ENCODE assay signal across 8 cellular contexts in the genomic region with DNA sequence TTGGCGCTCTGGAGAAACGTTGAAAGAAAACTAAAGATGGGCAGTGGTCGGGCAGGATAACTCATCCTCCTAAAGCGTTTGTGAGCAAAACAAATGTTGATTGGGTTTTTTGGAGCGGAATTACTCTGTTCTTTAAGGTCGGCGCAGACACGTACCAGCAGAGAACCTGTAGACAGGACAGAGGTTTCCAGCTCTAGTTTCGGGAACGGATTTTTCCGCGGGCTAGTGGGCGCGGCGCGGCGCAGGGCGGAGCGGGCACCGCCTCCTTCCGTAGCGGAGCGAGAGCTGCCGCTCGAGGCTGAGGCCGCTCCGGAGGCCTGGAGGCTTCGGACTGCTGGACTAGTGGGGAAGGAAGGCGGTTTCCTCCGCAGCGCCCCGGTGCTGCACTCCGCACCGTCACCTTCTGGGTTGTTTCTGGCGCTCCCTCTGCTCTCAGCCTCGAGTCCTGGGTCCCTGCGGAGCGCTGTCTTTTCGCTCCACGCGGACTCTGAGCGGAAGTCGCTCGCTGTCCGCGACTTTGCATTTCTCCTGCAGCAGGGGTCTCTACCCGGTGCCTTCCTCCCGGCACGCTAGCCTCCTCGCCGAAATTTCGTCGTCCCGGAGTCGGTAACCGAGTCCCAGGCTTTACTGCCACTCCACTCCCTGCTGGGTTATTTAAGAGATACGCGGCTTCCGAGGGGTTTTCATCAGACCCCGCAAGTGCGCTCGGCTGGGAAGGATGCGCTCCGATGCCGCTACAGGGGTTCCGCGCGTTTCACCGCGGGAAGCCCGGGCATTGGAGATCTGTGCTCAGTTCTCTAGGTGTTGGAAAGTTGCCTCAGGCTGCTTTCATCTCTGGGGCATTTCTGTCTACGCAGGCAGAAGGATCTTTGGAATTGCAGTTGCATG. TPM values are rescaled to one million over a fixed set of nuclear protein-coding genes. Genes with fewer than 3 reads are reported as not detected.
DNase-seq lines count a peak whose midpoint lies in the region; TF ChIP-seq lines count a peak whose summit lies in the region.

No MANE protein-coding gene starts in this region.

- H3K27ac Mint-ChIP-seq in brain, result no peak overlapping the region
- no peak overlapping the region for H3K27ac Mint-ChIP-seq in mesothelial cell of epicardium

- no peak for TF ChIP-seq POLR2A in thyroid gland (IDR thresholded peaks at IDR 0.05)

- H3K79me2 ChIP-seq in ACC112 (ENCODE audit: control insufficient read depth, insufficient read depth, low read length, unreplicated experiment), result no peaks in the 10 kb centered on the region

- no peak overlapping the region for H2AFZ ChIP-seq in ACC112 (ENCODE audit: low read length, unreplicated experiment)

- H3K4me3 Mint-ChIP-seq in brain (peak overlapping the region; percentile 58 to 79 (median 73)), mesothelial cell of epicardium (peak overlapping the region; percentile 20)

- H3K4me1 Mint-ChIP-seq in brain (peaks cover 24% of the 10 kb centered on the region), mesothelial cell of epicardium (peaks cover 13% of the 10 kb centered on the region)

- H3K27ac ChIP-seq in ACC112 (ENCODE audit: low read depth, low read length), result no peak overlapping the region
- H3K27ac ChIP-seq in thyroid gland, result no peak overlapping the region

- H3K36me3 ChIP-seq in ACC112 (ENCODE audit: insufficient read depth, low read length) (no peaks in the 10 kb centered on the region), thyroid gland (no peaks in the 10 kb centered on the region)

- H3K36me3 Mint-ChIP-seq in brain, result no peaks in the 10 kb centered on the region
- H3K36me3 Mint-ChIP-seq in mesothelial cell of epicardium, result no peaks in the 10 kb centered on the region

- 9 to 10% methylated on average over 17 to 52 of the region's 72 CpGs for WGBS in thyroid gland, 2 donors

- H3K27me3 Mint-ChIP-seq in brain (no peaks in the 10 kb centered on the region), mesothelial cell of epicardium (ENCODE audit: low read depth) (no peaks in the 10 kb centered on the region)

- H3K4me1 ChIP-seq in ACC112 (ENCODE audit: control insufficient read depth, insufficient read depth, low read length, unreplicated experiment), result no peaks in the 10 kb centered on the region
- peaks cover 0 to 13% of the 10 kb centered on the region in 2 donors for H3K4me1 ChIP-seq in thyroid gland

- no peaks in the 10 kb centered on the region for H3K9me3 ChIP-seq in thyroid gland

- intact Hi-C loops in thyroid gland (cut with DNase I), result no loop called here

- peaks cover 100% of the 10 kb centered on the region for H3K27me3 ChIP-seq in ACC112 (ENCODE audit: insufficient read depth, low read length)
- peaks cover 53% of the 10 kb centered on the region for H3K27me3 ChIP-seq in thyroid gland

- H3K9me3 Mint-ChIP-seq in brain, result peaks cover 0 to 6% (median 2%) of the 10 kb centered on the region in 5 experiments
- H3K9me3 Mint-ChIP-seq in mesothelial cell of epicardium, result no peaks in the 10 kb centered on the region

- DNase-seq in HT-29 (ENCODE audit: low spot score), result peak; percentile 8
- peak in 1 of 2 experiments; percentile 58 for DNase-seq in mesothelial cell of epicardium (ENCODE audit: low spot score in 2 of 2, unreplicated experiment in 2 of 2)
- no peak for DNase-seq in COLO829 (ENCODE audit: low spot score)
- no peak for DNase-seq in NCI-H1436 treated with DMSO at 0.1 percent for 48 hours (lab: John Stamatoyannopoulos, UW)
- no peak for DNase-seq in thyroid gland
- no peak for DNase-seq in LoVo (ENCODE audit: low spot score)

- TF ChIP-seq CTCF in brain (conservative IDR thresholded peaks at IDR 0.05) (no peak), mesothelial cell of epicardium (IDR thresholded peaks at IDR 0.05; ENCODE audit: unreplicated experiment) (no peak), thyroid gland (IDR thresholded peaks at IDR 0.05) (no peak)

- H3K4me3 ChIP-seq in ACC112 (ENCODE audit: low read depth, low read length) (peak overlapping the region; percentile 44; the same call in 1 of the 2 replicates), thyroid gland (replicated peaks in 1 of 3) (no peak overlapping the region)

RNA-seq across cellular contexts. Expression of gene FOXD2, which starts 7.0 kb away (rescaled TPM):
- 2.8 TPM in 2 replicates for total RNA-seq in HT-29 (2014; rRNA removed; shearing (Covaris generic))
- polyA plus RNA-seq in brain (ENCODE audit: insufficient read depth, low read depth, low replicate concordance), result 0.49 TPM
- total RNA-seq in mesothelial cell of epicardium, result 0.60 to 0.98 TPM (median 0.77 TPM) in 3 replicates
- total RNA-seq in thyroid gland, result under 1 TPM in 2 of 4 donors, not detected in 2; 0.11 to 0.54 TPM

RNA-seq across cellular contexts. Expression of gene FOXE3, which starts 28.7 kb away (rescaled TPM):
- not detected in 2 replicates for total RNA-seq in HT-29 (2014; rRNA removed; shearing (Covaris generic))
- polyA plus RNA-seq in brain (ENCODE audit: insufficient read depth, low read depth, low replicate concordance), result 0.95 TPM
- total RNA-seq in mesothelial cell of epicardium, result not detected in 3 replicates
- not detected for total RNA-seq in thyroid gland
